Comparison of ENCODE assay signal across 8 cellular contexts in genomic region chr2:26068602-26069298, GRCh38. TPM values are rescaled to one million over a fixed set of nuclear protein-coding genes. Genes with fewer than 3 reads are reported as not detected.
A peak's percentile ranks its signal among the peaks of the same experiment; 100 is the strongest.
DNase-seq lines count a peak whose midpoint lies in the region; ATAC-seq, FAIRE-seq and TF ChIP-seq lines count a peak whose summit lies in the region.

No MANE protein-coding gene starts in this region.

- ATAC-seq in GM18508 (IDR thresholded peaks at IDR 0.05; ENCODE audit: insufficient read depth, unreplicated experiment) = peak; percentile 65
- peak; percentile 93 for ATAC-seq in HG02885 (IDR thresholded peaks at IDR 0.05; ENCODE audit: poor library complexity, unreplicated experiment)

- peaks cover 94% of the 10 kb centered on the region for H3K79me2 ChIP-seq in keratinocyte (ENCODE audit: control insufficient read depth, insufficient read depth, low read length)

- H3K4me3 ChIP-seq in AG04450 (ENCODE audit: low read depth, low read length) = no peak overlapping the region
- no peak overlapping the region for H3K4me3 ChIP-seq in NT2/D1 (ENCODE audit: insufficient read length, low read depth)
- peak overlapping the region in 2 of 3 experiments; percentile 7 to 33 for H3K4me3 ChIP-seq in keratinocyte (ENCODE audit: control insufficient read depth in 2 of 3, extremely low read depth in 1 of 3, insufficient read depth in 2 of 3, low read depth in 1 of 3, low read length in 3 of 3)

- no peaks in the 10 kb centered on the region for H3K9me3 ChIP-seq in AG04450 (ENCODE audit: control insufficient read depth, insufficient read depth, low read length)
- no peaks in the 10 kb centered on the region for H3K9me3 ChIP-seq in NT2/D1 (ENCODE audit: insufficient read depth, low read length)
- H3K9me3 ChIP-seq in keratinocyte (ENCODE audit: control insufficient read depth, low read depth, low read length) = no peaks in the 10 kb centered on the region

- H3K27me3 ChIP-seq in AG04450 (ENCODE audit: control insufficient read depth, insufficient read depth, low read length) (no peaks in the 10 kb centered on the region), NT2/D1 (ENCODE audit: insufficient read depth, insufficient read length) (no peaks in the 10 kb centered on the region), keratinocyte (ENCODE audit: control insufficient read depth, extremely low read depth, insufficient read depth, low read length) (no peaks in the 10 kb centered on the region)

- peak overlapping the region; percentile 20 for H3K27ac Mint-ChIP-seq in stimulated activated naive CD8-positive, alpha-beta T cell treated with anti-CD3 and anti-CD28 coated beads, Interleukin-15, Interleukin-2, amounts not matched to agents 100 ng/mL and 50 ng/mL, for 24 hours

- POLR2A ChIA-PET in AG04450 (lab: Yijun Ruan, JAX) = interaction anchor here (0.6 to 0.9 kb wide), 2 partner anchors 35 to 71 kb away, joined by 3 to 5 read pairs; partner anchors contain the start of gene RAB10

- FAIRE-seq in keratinocyte (lab: Jason Lieb, UNC) = peak; percentile 95

- H3K9me3 Mint-ChIP-seq in stimulated activated naive CD8-positive, alpha-beta T cell treated with anti-CD3 and anti-CD28 coated beads, Interleukin-15, Interleukin-2, amounts not matched to agents 100 ng/mL and 50 ng/mL, for 24 hours = no peaks in the 10 kb centered on the region

- H3K4me1 ChIP-seq in NT2/D1 (ENCODE audit: insufficient read depth, insufficient read length) (no peaks in the 10 kb centered on the region), keratinocyte (ENCODE audit: control insufficient read depth, extremely low read depth, insufficient read depth, low read length) (peaks cover 22% of the 10 kb centered on the region)

- peak overlapping the region; percentile 2 for H3K4me3 Mint-ChIP-seq in stimulated activated naive CD8-positive, alpha-beta T cell treated with anti-CD3 and anti-CD28 coated beads, Interleukin-15, Interleukin-2, amounts not matched to agents 100 ng/mL and 50 ng/mL, for 24 hours

- no peak overlapping the region for H3K9ac ChIP-seq in NT2/D1 (ENCODE audit: insufficient read length, low read depth)
- no peak overlapping the region for H3K9ac ChIP-seq in keratinocyte (ENCODE audit: control insufficient read depth, extremely low read depth, insufficient read depth, low read length)

- TF ChIP-seq CTCF in AG04450 (IDR thresholded peaks at IDR 0.05; ENCODE audit: low read depth, low read length) (no peak), keratinocyte (optimal IDR thresholded peaks at IDR 0.05 in 1 of 3, IDR thresholded peaks at IDR 0.05 in 1 of 3, conservative IDR thresholded peaks at IDR 0.05 in 1 of 3; ENCODE audit: extremely low read depth in 1 of 3, insufficient read depth in 2 of 3, low read length in 3 of 3) (no peak)

- H3K27ac ChIP-seq in AG04450 (ENCODE audit: low read depth, low read length) (peak overlapping the region; percentile 79), keratinocyte (ENCODE audit: control insufficient read depth, insufficient read depth, low read length) (peak overlapping the region; percentile 56)

- H3K36me3 Mint-ChIP-seq in stimulated activated naive CD8-positive, alpha-beta T cell treated with anti-CD3 and anti-CD28 coated beads, Interleukin-15, Interleukin-2, amounts not matched to agents 100 ng/mL and 50 ng/mL, for 24 hours (ENCODE audit: low read depth) = peaks cover 25% of the 10 kb centered on the region

- CTCF ChIA-PET in AG04450 (lab: Charles Lee) = interaction anchor here (0.8 to 2.7 kb wide), 4 partner anchors 19 to 216 kb away, joined by 3 to 7 read pairs (median 5); no protein-coding TSS in a partner anchor

- dilution Hi-C loops in keratinocyte (cut with MboI; ENCODE audit: extremely low pct_ligation_motif_present, low sequenced_read_pairs) = no loop called here

- DNase-seq in AG04450 (ENCODE audit: low read depth, low spot score) (peak; percentile 53), NT2/D1 (ENCODE audit: low read depth, low spot score) (peak; percentile 13), keratinocyte (ENCODE audit: low read depth, low spot score) (peak; percentile 60), GOT3 (lab: John Stamatoyannopoulos, UW) (no peak)
- DNase-seq in activated naive CD4-positive, alpha-beta T cell treated with anti-CD3 and anti-CD28 coated beads, Interleukin-2, amount 50 U/mL, for 16 hours = peak; percentile 33

- no peaks in the 10 kb centered on the region for H3K27me3 Mint-ChIP-seq in stimulated activated naive CD8-positive, alpha-beta T cell treated with anti-CD3 and anti-CD28 coated beads, Interleukin-15, Interleukin-2, amounts not matched to agents 100 ng/mL and 50 ng/mL, for 24 hours

- no peak overlapping the region for H2AFZ ChIP-seq in keratinocyte (ENCODE audit: control insufficient read depth, low read length)

- no peaks in the 10 kb centered on the region for H3K9me1 ChIP-seq in keratinocyte (ENCODE audit: control insufficient read depth, extremely low read depth, insufficient read depth, low read length)

- H4K20me1 ChIP-seq in keratinocyte (ENCODE audit: control insufficient read depth, extremely low read depth, insufficient read depth, low read length) = peaks cover 20% of the 10 kb centered on the region

- H3K36me3 ChIP-seq in NT2/D1 (ENCODE audit: insufficient read depth, insufficient read length, low read length) = no peaks in the 10 kb centered on the region
- peaks cover 5 to 8% of the 10 kb centered on the region in 2 experiments for H3K36me3 ChIP-seq in keratinocyte (ENCODE audit: control insufficient read depth in 2 of 2, extremely low read depth in 1 of 2, insufficient read depth in 2 of 2, low read length in 2 of 2)

- H3K4me1 Mint-ChIP-seq in stimulated activated naive CD8-positive, alpha-beta T cell treated with anti-CD3 and anti-CD28 coated beads, Interleukin-15, Interleukin-2, amounts not matched to agents 100 ng/mL and 50 ng/mL, for 24 hours (ENCODE audit: low read depth) = peaks cover 70% of the 10 kb centered on the region

- H3K4me2 ChIP-seq in keratinocyte (ENCODE audit: control insufficient read depth, extremely low read depth, insufficient read depth, low read depth, low read length) = peak overlapping the region; percentile 80

RNA-seq across cellular contexts. Expression of gene RAB10, which starts 34.9 kb away (rescaled TPM):
- polyA plus RNA-seq in AG04450 (2011; rRNA removed) (116 and 178 TPM in 2 replicates), keratinocyte (139 to 252 TPM (median 161 TPM) in 3 replicates)
- polyA minus RNA-seq in AG04450 (2011; rRNA and poly(A)+ RNA removed) = 50.8 and 108 TPM in 2 replicates
- polyA plus RNA-seq in keratinocyte (2011; ENCODE audit: low read depth) = 328 TPM
- 225 and 344 TPM in 2 replicates for polyA plus RNA-seq in keratinocyte (2011; cell fraction: cytosol; rRNA removed)
- 141 and 287 TPM in 2 replicates for polyA plus RNA-seq in keratinocyte (2011; cell fraction: nucleus; rRNA removed)
- polyA plus RNA-seq in keratinocyte (2012; ENCODE audit: low replicate concordance) = 176 and 274 TPM in 2 replicates
- polyA minus RNA-seq in keratinocyte = 27.3 to 149 TPM (median 105 TPM) in 3 replicates
- 202 TPM for polyA minus RNA-seq in keratinocyte (2011; cell fraction: cytosol; rRNA and poly(A)+ RNA removed)
- polyA minus RNA-seq in keratinocyte (2011; cell fraction: nucleus; rRNA and poly(A)+ RNA removed) = 73.4 and 110 TPM in 2 replicates

Comparison
In these comparisons a context has a peak if more than half of its experiments do, and no peak if none do; other contexts are left out.
1. H3K4me3 ChIP-seq: peak in keratinocyte (2 of 3); none in AG04450 (single experiment) and NT2/D1 (single experiment).